ENCODE assay signal across 26 cellular contexts in the genomic region with DNA sequence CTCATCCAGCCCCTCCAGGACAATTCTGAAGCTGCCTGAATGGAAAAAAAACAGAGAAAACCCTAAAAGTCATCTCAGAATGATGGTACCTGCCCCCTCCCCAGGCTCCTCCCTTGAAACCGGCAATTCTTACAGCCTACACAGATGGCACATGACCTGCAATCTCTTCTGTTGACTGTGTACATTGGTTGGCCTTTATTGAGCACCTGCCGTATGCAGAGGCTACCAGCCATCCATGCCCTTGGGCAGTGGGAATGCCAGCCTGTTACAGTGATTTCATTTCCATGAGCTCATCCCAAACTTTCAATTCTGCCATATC. TPM values are rescaled to one million over a fixed set of nuclear protein-coding genes. Genes with fewer than 3 reads are reported as not detected.
"Had no signal": no experiment of that assay in that cellular context is flagged by ENCODE, and none has a peak within 500 bp of the region (broad histone marks: within the 10 kb centered on the region; RNA-seq: fewer than 3 reads in every experiment).

No MANE protein-coding gene starts in this region.

- H3K4me3 ChIP-seq: SK-N-MC had no signal

- H3K27ac ChIP-seq: SK-N-MC had no signal

- DNase-seq: activated CD4-positive, alpha-beta T cell treated with anti-CD3 and anti-CD28 coated beads, Interleukin-2, amount 50 U/mL, for 1 hour; activated CD4-positive, CD25-positive, alpha-beta regulatory T cell; activated CD8-positive, alpha-beta memory T cell treated with anti-CD3 and anti-CD28 coated beads, Interleukin-2, amount 50 U/mL, for 4 hours; activated CD8-positive, alpha-beta T cell treated with anti-CD3 and anti-CD28 coated beads for 36 hours; activated gamma-delta T cell treated with Interleukin-2 at 50 U/mL for 16 hours; activated naive CD4-positive, alpha-beta T cell treated with anti-CD3 and anti-CD28 coated beads, Interleukin-2, amount 10 ng/mL, durations not matched to agents 7 days and 5 days; activated naive CD8-positive, alpha-beta T cell treated with anti-CD3 and anti-CD28 coated beads for 36 hours; activated T-cell treated with anti-CD3 and anti-CD28 coated beads, Interleukin-2, amount 50 U/mL, for 72 hours; cerebellar nuclear complex; NCI-H1048; NCI-H1694; NCI-H2029; NCI-H2107; NCI-H345; NCI-H510A; T-cell; T-helper 2 cell; T1000 had no signal

- FAIRE-seq: TTC549 had no signal

- ATAC-seq: activated CD8-positive, alpha-beta T cell treated with anti-CD3 and anti-CD28 coated beads for 36 hours; activated T-cell treated with anti-CD3 and anti-CD28 coated beads, Interleukin-2, amount 50 U/mL, for 72 hours had no signal

RNA-seq across cellular contexts. Expression of a gene that starts 57.1 kb away (rescaled TPM):
- total RNA-seq: activated CD8-positive, alpha-beta T cell treated with anti-CD3 and anti-CD28 coated beads for 36 hours; activated naive CD8-positive, alpha-beta T cell treated with anti-CD3 and anti-CD28 coated beads for 36 hours; activated T-helper 2 cell treated with anti-CD3 and anti-CD28 coated beads, Interferon-gamma antibody, Interleukin-2, Interleukin-4, amounts not matched to agents 10 μg/mL and 5 μg/mL and 100 μg/mL, durations not matched to agents 14 hours and 24 hours and 36 hours; cardiac septum; LHCN-M2; M059J; OCI-LY7; RPMI7951; T-cell had no signal
